ENCODE assay signal across 9 cellular contexts in genomic region chr13:106532111-106532929, GRCh38. TPM values are rescaled to one million over a fixed set of nuclear protein-coding genes. Genes with fewer than 3 reads are reported as not detected.
A peak's percentile ranks its signal among the peaks of the same experiment; 100 is the strongest.
DNase-seq lines count a peak whose midpoint lies in the region; ATAC-seq, FAIRE-seq and TF ChIP-seq lines count a peak whose summit lies in the region.
"Had no signal": no experiment of that assay in that cellular context is flagged by ENCODE, and none has a peak within 500 bp of the region (broad histone marks: within the 10 kb centered on the region; RNA-seq: fewer than 3 reads in every experiment).

No MANE protein-coding gene starts in this region.

- H3K36me3 ChIP-seq in astrocyte (ENCODE audit: insufficient read depth, low read length) (no peaks in the 10 kb centered on the region), keratinocyte (ENCODE audit: control insufficient read depth in 2 of 2, extremely low read depth in 1 of 2, insufficient read depth in 2 of 2, low read length in 2 of 2) (peaks cover 0 to 13% of the 10 kb centered on the region in 2 experiments), stomach smooth muscle (ENCODE audit: control insufficient read depth in 2 of 2, insufficient read depth in 2 of 2, low read length in 2 of 2) (no peaks in the 10 kb centered on the region)

- H3K4me3 Mint-ChIP-seq in astrocyte (ENCODE audit: unreplicated experiment) = peak overlapping the region; percentile 96

- dilution Hi-C loops in keratinocyte (cut with MboI; ENCODE audit: extremely low pct_ligation_motif_present, low sequenced_read_pairs) = no loop called here

- peak overlapping the region; percentile 93 for H3K4me2 ChIP-seq in astrocyte (ENCODE audit: low read length)
- H3K4me2 ChIP-seq in keratinocyte (ENCODE audit: control insufficient read depth, extremely low read depth, insufficient read depth, low read depth, low read length) = peak overlapping the region; percentile 86

- ATAC-seq in HG02852 (IDR thresholded peaks at IDR 0.05; ENCODE audit: unreplicated experiment) = no peak
- ATAC-seq in GM19328 (IDR thresholded peaks at IDR 0.05; ENCODE audit: unreplicated experiment) = no peak

- H3K9ac ChIP-seq in astrocyte (ENCODE audit: low read length) (peak overlapping the region; percentile 96), keratinocyte (ENCODE audit: control insufficient read depth, extremely low read depth, insufficient read depth, low read length) (peak overlapping the region; percentile 93), stomach smooth muscle (ENCODE audit: low read length in 2 of 2) (peak overlapping the region; percentile 81 to 82)

- no peaks in the 10 kb centered on the region for H3K9me1 ChIP-seq in keratinocyte (ENCODE audit: control insufficient read depth, extremely low read depth, insufficient read depth, low read length)

- peak; percentile 24 for DNase-seq in NCI-H1694 treated with DMSO at 0.1 percent for 48 hours (lab: John Stamatoyannopoulos, UW)
- DNase-seq in NCI-H1694 (lab: John Stamatoyannopoulos, UW) = no peak
- peak; percentile 43 for DNase-seq in astrocyte (ENCODE audit: low read depth)
- DNase-seq in keratinocyte (ENCODE audit: low read depth, low spot score) = no peak
- DNase-seq in Kasumi-1 (lab: John Stamatoyannopoulos, UW) = no peak

- H3K9me3 ChIP-seq in astrocyte (ENCODE audit: insufficient read depth, low read depth, low read length) (no peaks in the 10 kb centered on the region), keratinocyte (ENCODE audit: control insufficient read depth, low read depth, low read length) (no peaks in the 10 kb centered on the region), stomach smooth muscle (ENCODE audit: control insufficient read depth in 2 of 2, low read length in 2 of 2) (no peaks in the 10 kb centered on the region)

- H3K27me3 Mint-ChIP-seq in astrocyte (ENCODE audit: low read depth, unreplicated experiment) = no peaks in the 10 kb centered on the region

- peaks cover 82% of the 10 kb centered on the region for H3K79me2 ChIP-seq in astrocyte (ENCODE audit: insufficient read depth, low read length)
- H3K79me2 ChIP-seq in keratinocyte (ENCODE audit: control insufficient read depth, insufficient read depth, low read length) = peaks cover 79% of the 10 kb centered on the region

- H3K4me3 ChIP-seq in astrocyte (ENCODE audit: insufficient read depth, low read depth, low read length) = peak overlapping the region; percentile 96
- peak overlapping the region; percentile 86 to 95 (median 93) for H3K4me3 ChIP-seq in keratinocyte (ENCODE audit: control insufficient read depth in 2 of 3, extremely low read depth in 1 of 3, insufficient read depth in 2 of 3, low read depth in 1 of 3, low read length in 3 of 3)
- H3K4me3 ChIP-seq in stomach smooth muscle (ENCODE audit: low read length in 2 of 2) = peak overlapping the region; percentile 81 to 87

- peak overlapping the region; percentile 95 for H3K27ac Mint-ChIP-seq in astrocyte (ENCODE audit: unreplicated experiment)

- peak overlapping the region; percentile 26 for H2AFZ ChIP-seq in astrocyte (ENCODE audit: low read depth, low read length)
- no peak overlapping the region for H2AFZ ChIP-seq in keratinocyte (ENCODE audit: control insufficient read depth, low read length)

- H3K27ac ChIP-seq in astrocyte (ENCODE audit: low read depth, low read length) (peak overlapping the region; percentile 87), keratinocyte (ENCODE audit: control insufficient read depth, insufficient read depth, low read length) (peak overlapping the region; percentile 84), stomach smooth muscle (ENCODE audit: low read length) (peak overlapping the region; percentile 89)
- H3K27ac ChIP-seq: 22Rv1 had no signal

- no peak for TF ChIP-seq CTCF in astrocyte (IDR thresholded peaks at IDR 0.05; ENCODE audit: insufficient read depth, low read depth, low read length)
- TF ChIP-seq CTCF in keratinocyte (optimal IDR thresholded peaks at IDR 0.05 in 1 of 3, IDR thresholded peaks at IDR 0.05 in 1 of 3, conservative IDR thresholded peaks at IDR 0.05 in 1 of 3; ENCODE audit: extremely low read depth in 1 of 3, insufficient read depth in 2 of 3, low read length in 3 of 3) = no peak

- FAIRE-seq in astrocyte (lab: Jason Lieb, UNC) = no peak
- FAIRE-seq in keratinocyte (lab: Jason Lieb, UNC) = no peak

- H4K20me1 ChIP-seq in astrocyte (ENCODE audit: insufficient read depth, low read length) (peaks cover 65% of the 10 kb centered on the region), keratinocyte (ENCODE audit: control insufficient read depth, extremely low read depth, insufficient read depth, low read length) (peaks cover 12% of the 10 kb centered on the region)

- H3K36me3 Mint-ChIP-seq in astrocyte (ENCODE audit: low read depth, unreplicated experiment) = no peaks in the 10 kb centered on the region

- H3K4me1 ChIP-seq in astrocyte (ENCODE audit: insufficient read depth, low read length) = peaks cover 30% of the 10 kb centered on the region
- H3K4me1 ChIP-seq in keratinocyte (ENCODE audit: control insufficient read depth, extremely low read depth, insufficient read depth, low read length) = peaks cover 38% of the 10 kb centered on the region
- H3K4me1 ChIP-seq in stomach smooth muscle (ENCODE audit: control insufficient read depth, insufficient read depth, low read length) = peaks cover 19% of the 10 kb centered on the region

- peaks cover 30% of the 10 kb centered on the region for H3K4me1 Mint-ChIP-seq in astrocyte (ENCODE audit: low read depth, unreplicated experiment)

- no peaks in the 10 kb centered on the region for H3K9me3 Mint-ChIP-seq in astrocyte (ENCODE audit: unreplicated experiment)

- H3K27me3 ChIP-seq in astrocyte (ENCODE audit: insufficient read depth, low read length) (no peaks in the 10 kb centered on the region), keratinocyte (ENCODE audit: control insufficient read depth, extremely low read depth, insufficient read depth, low read length) (no peaks in the 10 kb centered on the region), stomach smooth muscle (ENCODE audit: control insufficient read depth in 1 of 2, insufficient read depth in 2 of 2, low read length in 2 of 2) (no peaks in the 10 kb centered on the region)

RNA-seq across cellular contexts. Expression of gene EFNB2, which starts 3.1 kb away (rescaled TPM):
- total RNA-seq in astrocyte = 93.2 and 93.4 TPM in 2 replicates
- 29.4 to 68.0 TPM (median 38.9 TPM) in 3 replicates for polyA plus RNA-seq in keratinocyte
- polyA plus RNA-seq in keratinocyte (2011; ENCODE audit: low read depth) = 15.9 TPM
- polyA plus RNA-seq in keratinocyte (2011; cell fraction: cytosol; rRNA removed) = 29.4 and 32.8 TPM in 2 replicates
- polyA plus RNA-seq in keratinocyte (2011; cell fraction: nucleus; rRNA removed) = 74.1 and 79.8 TPM in 2 replicates
- 23.1 and 66.7 TPM in 2 replicates for polyA plus RNA-seq in keratinocyte (2012; ENCODE audit: low replicate concordance)
- 49.3 to 103 TPM (median 57.1 TPM) in 3 replicates for polyA minus RNA-seq in keratinocyte
- polyA minus RNA-seq in keratinocyte (2011; cell fraction: cytosol; rRNA and poly(A)+ RNA removed) = 43.4 TPM
- polyA minus RNA-seq in keratinocyte (2011; cell fraction: nucleus; rRNA and poly(A)+ RNA removed) = 64.7 and 91.4 TPM in 2 replicates

RNA-seq across cellular contexts. Expression of gene ARGLU1, which starts 35.6 kb away (rescaled TPM):
- 52.3 and 56.9 TPM in 2 replicates for total RNA-seq in astrocyte
- 33.0 to 96.8 TPM (median 75.8 TPM) in 3 replicates for polyA plus RNA-seq in keratinocyte
- 302 TPM for polyA plus RNA-seq in keratinocyte (2011; ENCODE audit: low read depth)
- polyA plus RNA-seq in keratinocyte (2011; cell fraction: cytosol; rRNA removed) = 14.5 and 18.8 TPM in 2 replicates
- polyA plus RNA-seq in keratinocyte (2011; cell fraction: nucleus; rRNA removed) = 213 and 302 TPM in 2 replicates
- 38.4 and 51.4 TPM in 2 replicates for polyA plus RNA-seq in keratinocyte (2012; ENCODE audit: low replicate concordance)
- 1.2 to 14.4 TPM (median 6.1 TPM) in 3 replicates for polyA minus RNA-seq in keratinocyte
- 10.4 TPM for polyA minus RNA-seq in keratinocyte (2011; cell fraction: cytosol; rRNA and poly(A)+ RNA removed)
- 30.1 and 37.9 TPM in 2 replicates for polyA minus RNA-seq in keratinocyte (2011; cell fraction: nucleus; rRNA and poly(A)+ RNA removed)

Comparison
In these comparisons a context has a peak if more than half of its experiments do, and no peak if none do; other contexts are left out.
1. DNase-seq: peak in NCI-H1694 treated with DMSO at 0.1 percent for 48 hours (single experiment) and astrocyte (single experiment); none in NCI-H1694 (single experiment), keratinocyte (single experiment) and Kasumi-1 (0 of 2).
2. Peak in every context shown above with its lines, with median percentiles within 50 percentile points of each other: H3K27ac ChIP-seq, H3K4me3 ChIP-seq and H3K9ac ChIP-seq.